ENCODE assay signal across 8 cellular contexts in the genomic region with DNA sequence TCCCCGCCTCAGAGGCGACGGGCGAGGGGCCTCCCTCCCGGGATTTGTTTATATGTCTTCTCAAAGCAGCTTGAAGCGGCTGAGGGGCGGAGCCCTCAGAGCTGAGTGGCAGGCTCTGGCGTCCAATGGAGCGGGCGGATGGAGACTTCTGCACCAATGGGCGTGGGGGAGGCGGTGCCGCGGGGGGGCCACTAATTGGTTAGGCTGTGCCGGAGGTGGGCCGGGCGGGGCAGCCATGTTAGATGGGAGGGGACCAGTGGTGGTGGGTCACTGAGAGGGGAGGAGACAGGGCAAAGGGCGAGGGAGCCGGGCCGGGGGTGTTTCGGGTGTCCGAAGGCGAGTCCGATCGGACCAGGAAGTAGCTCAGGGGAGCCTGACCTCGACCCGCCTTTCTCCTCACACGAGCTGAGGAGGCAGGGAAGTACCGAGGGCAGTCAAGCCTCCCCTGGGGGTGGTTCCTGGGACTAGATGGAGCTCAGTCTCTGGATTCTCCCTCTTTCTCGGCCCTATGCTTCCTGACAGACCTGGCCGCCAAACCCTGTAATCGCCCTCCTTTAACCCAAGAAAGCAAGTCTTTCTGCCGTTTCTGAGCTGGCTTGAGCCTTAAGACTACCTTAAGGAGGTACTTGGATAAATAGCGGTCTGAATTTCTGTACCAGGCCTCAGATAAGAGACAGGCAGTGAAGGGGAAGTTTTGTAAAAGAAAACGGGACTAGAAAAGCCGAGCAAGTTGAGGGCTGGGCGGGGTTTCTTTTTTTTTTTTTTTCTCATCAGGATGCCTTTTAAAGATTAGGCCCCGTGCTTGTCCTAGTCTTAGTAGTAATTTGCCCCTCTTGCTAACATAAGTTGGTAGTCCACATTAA. TPM values are rescaled to one million over a fixed set of nuclear protein-coding genes. Genes with fewer than 3 reads are reported as not detected.
DNase-seq lines count a peak whose midpoint lies in the region; ATAC-seq and TF ChIP-seq lines count a peak whose summit lies in the region.

No MANE protein-coding gene starts in this region.

- H3K4me2 ChIP-seq in GM23338 = peak overlapping the region; percentile 89

- no peaks in the 10 kb centered on the region for H3K9me3 ChIP-seq in naive thymus-derived CD4-positive, alpha-beta T cell (ENCODE audit: control insufficient read depth in 2 of 3, low read length in 3 of 3)

- H3K79me2 ChIP-seq in GM23338 (replicated peaks; ENCODE audit: insufficient read depth) = 0 out of 2 replicates have a peak, but pooled peaks cover 3% of the 10 kb centered on the region

- no peaks in the 10 kb centered on the region for H4K20me1 ChIP-seq in GM23338 (replicated peaks; ENCODE audit: insufficient read depth)

- H3K27ac Mint-ChIP-seq in GM23338 = peak overlapping the region; percentile 96
- H3K27ac Mint-ChIP-seq in naive thymus-derived CD4-positive, alpha-beta T cell = peak overlapping the region; percentile 90 to 96 (median 94)
- peak overlapping the region; percentile 90 for H3K27ac Mint-ChIP-seq in stimulated activated memory B cell treated with anti-CD40 and anti-IgM and Interleukin-4, amounts not matched to agents 10 μg/mL and 1 μg/mL and 100 μg/mL, for 72 hours

- H2AFZ ChIP-seq in GM23338 = peak overlapping the region; percentile 94

- peak; percentile 86 for ATAC-seq in GM23338
- ATAC-seq in naive thymus-derived CD4-positive, alpha-beta T cell = peak; percentile 90
- ATAC-seq in stimulated activated memory B cell treated with anti-CD40 and anti-IgM and Interleukin-4, amounts not matched to agents 10 μg/mL and 1 μg/mL and 100 μg/mL, for 72 hours = peak; percentile 94

- no peaks in the 10 kb centered on the region for H3F3A ChIP-seq in GM23338 (replicated peaks; ENCODE audit: low read depth)

- H3K36me3 Mint-ChIP-seq in GM23338 (ENCODE audit: low read depth) = no peaks in the 10 kb centered on the region
- peaks cover 0 to 4% (median 0%) of the 10 kb centered on the region in 5 donors for H3K36me3 Mint-ChIP-seq in naive thymus-derived CD4-positive, alpha-beta T cell
- no peaks in the 10 kb centered on the region for H3K36me3 Mint-ChIP-seq in stimulated activated memory B cell treated with anti-CD40 and anti-IgM and Interleukin-4, amounts not matched to agents 10 μg/mL and 1 μg/mL and 100 μg/mL, for 72 hours

- no peaks in the 10 kb centered on the region for H3K9me3 Mint-ChIP-seq in GM23338
- no peaks in the 10 kb centered on the region for H3K9me3 Mint-ChIP-seq in naive thymus-derived CD4-positive, alpha-beta T cell
- H3K9me3 Mint-ChIP-seq in stimulated activated memory B cell treated with anti-CD40 and anti-IgM and Interleukin-4, amounts not matched to agents 10 μg/mL and 1 μg/mL and 100 μg/mL, for 72 hours = no peaks in the 10 kb centered on the region

- H3K4me1 ChIP-seq in GM23338 (ENCODE audit: insufficient read depth) = peaks cover 21% of the 10 kb centered on the region
- H3K4me1 ChIP-seq in naive thymus-derived CD4-positive, alpha-beta T cell (ENCODE audit: control insufficient read depth in 2 of 2, insufficient read depth in 2 of 2, low read length in 2 of 2) = peaks cover 22 to 33% of the 10 kb centered on the region in 2 donors

- POLR2A ChIA-PET in naive thymus-derived CD4-positive, alpha-beta T cell (lab: Charles Lee) = interaction anchor here (0.6 to 2.6 kb wide), 22 partner anchors 8 to 1050 kb away, joined by 3 to 42 read pairs (median 4); a partner anchor contains a TSS

- intact Hi-C loops in naive thymus-derived CD4-positive, alpha-beta T cell (cut with micrococcal nuclease) = loop anchor here (1.0 to 10.0 kb wide), 16 partner anchors 8 to 1670 kb away; a partner anchor contains a TSS

- H3K9me2 ChIP-seq in GM23338 (ENCODE audit: insufficient read depth) = no peaks in the 10 kb centered on the region

- peak overlapping the region; percentile 99 for H3K27ac ChIP-seq in GM23338 (ENCODE audit: low read depth)
- peak overlapping the region; percentile 97 for H3K27ac ChIP-seq in naive thymus-derived CD4-positive, alpha-beta T cell (ENCODE audit: low read depth, low read length)

- H3K27me3 ChIP-seq in GM23338 (ENCODE audit: insufficient read depth) = no peaks in the 10 kb centered on the region
- H3K27me3 ChIP-seq in naive thymus-derived CD4-positive, alpha-beta T cell (ENCODE audit: control insufficient read depth in 2 of 2, insufficient read depth in 2 of 2, low read length in 2 of 2) = peaks cover 0 to 5% of the 10 kb centered on the region in 2 donors

- peak overlapping the region; percentile 77 for H3K4me3 ChIP-seq in GM23338
- peak overlapping the region; percentile 96 for H3K4me3 ChIP-seq in naive thymus-derived CD4-positive, alpha-beta T cell (ENCODE audit: low read length)

- no peaks in the 10 kb centered on the region for H3K36me3 ChIP-seq in GM23338 (ENCODE audit: insufficient read depth)
- H3K36me3 ChIP-seq in naive thymus-derived CD4-positive, alpha-beta T cell (ENCODE audit: control insufficient read depth in 2 of 3, insufficient read depth in 3 of 3, low read length in 3 of 3) = peaks cover 0 to 6% (median 0%) of the 10 kb centered on the region in 3 experiments

- peaks cover 4% of the 10 kb centered on the region for H3K27me3 Mint-ChIP-seq in GM23338 (ENCODE audit: insufficient read depth, low read depth, poor library complexity)
- H3K27me3 Mint-ChIP-seq in naive thymus-derived CD4-positive, alpha-beta T cell = no peaks in the 10 kb centered on the region
- no peaks in the 10 kb centered on the region for H3K27me3 Mint-ChIP-seq in stimulated activated memory B cell treated with anti-CD40 and anti-IgM and Interleukin-4, amounts not matched to agents 10 μg/mL and 1 μg/mL and 100 μg/mL, for 72 hours

- DNase-seq in Daoy (ENCODE audit: low read depth) = peak; percentile 99
- DNase-seq in GM23338 (ENCODE audit: low spot score) = peak; percentile 100
- DNase-seq in Kasumi-1 (lab: John Stamatoyannopoulos, UW) = peak; percentile 91 to 93
- peak; percentile 97 for DNase-seq in RKO (ENCODE audit: low spot score)
- DNase-seq in activated T-helper 1 cell treated with anti-CD3 and anti-CD28 coated beads, Interleukin-2, amount 50 U/mL, for 16 hours (ENCODE audit: low read depth in 1 of 2, low spot score in 1 of 2) = peak; percentile 98
- peak; percentile 98 for DNase-seq in fibroblast of gingiva (ENCODE audit: low read depth)
- DNase-seq in naive thymus-derived CD4-positive, alpha-beta T cell = peak; percentile 96 to 99 (median 98)

- peak overlapping the region; percentile 94 for H3K4me3 Mint-ChIP-seq in GM23338
- H3K4me3 Mint-ChIP-seq in naive thymus-derived CD4-positive, alpha-beta T cell = peak overlapping the region; percentile 91 to 97 (median 94)
- H3K4me3 Mint-ChIP-seq in stimulated activated memory B cell treated with anti-CD40 and anti-IgM and Interleukin-4, amounts not matched to agents 10 μg/mL and 1 μg/mL and 100 μg/mL, for 72 hours = peak overlapping the region; percentile 88

- peaks cover 16% of the 10 kb centered on the region for H3K4me1 Mint-ChIP-seq in GM23338
- H3K4me1 Mint-ChIP-seq in naive thymus-derived CD4-positive, alpha-beta T cell = peaks cover 21 to 72% (median 59%) of the 10 kb centered on the region in 7 donors
- H3K4me1 Mint-ChIP-seq in stimulated activated memory B cell treated with anti-CD40 and anti-IgM and Interleukin-4, amounts not matched to agents 10 μg/mL and 1 μg/mL and 100 μg/mL, for 72 hours = peaks cover 43% of the 10 kb centered on the region

- TF ChIP-seq CTCF in GM23338 (conservative IDR thresholded peaks at IDR 0.05; ENCODE audit: low read depth in 2 of 2) = 0 out of 4 replicates have a peak, but pooled peaks of 1 of the 2 experiments have one; percentile 4

- CTCF ChIA-PET in naive thymus-derived CD4-positive, alpha-beta T cell (lab: Charles Lee) = interaction anchor here (0.6 to 1.4 kb wide), 6 partner anchors 22 to 870 kb away, joined by 3 to 8 read pairs (median 4); a partner anchor contains a TSS

TF ChIP-seq in GM23338, 12 proteins besides CTCF, POLR2A, EP300 and RAD21 (continues in another document):
- TF ChIP-seq POLR2AphosphoS5 (IDR thresholded peaks at IDR 0.05; ENCODE audit: low read depth) (peak; percentile 77), EZH2phosphoT487 (IDR thresholded peaks at IDR 0.05; ENCODE audit: unreplicated experiment) (no peak), EZH2 (IDR thresholded peaks at IDR 0.05; ENCODE audit: low read depth, unreplicated experiment) (no peak), CREB1 (CRISPR knock-in tag; IDR thresholded peaks at IDR 0.05; ENCODE audit: low read depth) (peak; percentile 71), NANOG (IDR thresholded peaks at IDR 0.05; ENCODE audit: borderline replicate concordance) (no peak), JUNB (IDR thresholded peaks at IDR 0.05; ENCODE audit: unreplicated experiment) (no peak)

RNA-seq across cellular contexts. Expression of a gene that starts 1.1 kb away (rescaled TPM):
- total RNA-seq in Daoy (2014; rRNA removed; shearing (Covaris generic)) = 3.1 and 3.4 TPM in 2 replicates
- total RNA-seq in GM23338 (2014; rRNA removed; shearing (Covaris generic)) = 3.3 and 3.5 TPM in 2 replicates
- polyA plus RNA-seq in GM23338 (2016; fragmentation: Nextera tagmentation; extraction: Ambion mirVana) = 2.0 TPM in 2 replicates
- 100 to 1,000 TPM in 4 of 5 experiments, 10 to 100 TPM in 1; 18.9 to 105 (median 102) TPM for total RNA-seq in naive thymus-derived CD4-positive, alpha-beta T cell
- 10 to 100 TPM; 61.7 to 67.5 TPM for polyA plus RNA-seq in naive thymus-derived CD4-positive, alpha-beta T cell

Comparison
In these comparisons a context has a peak if more than half of its experiments do, and no peak if none do; other contexts are left out.
1. Peak in every context shown above with its lines: DNase-seq, ATAC-seq, H3K4me3 ChIP-seq and H3K27ac ChIP-seq.